13 cellular contexts compared by ENCODE assay signal in the genomic region with DNA sequence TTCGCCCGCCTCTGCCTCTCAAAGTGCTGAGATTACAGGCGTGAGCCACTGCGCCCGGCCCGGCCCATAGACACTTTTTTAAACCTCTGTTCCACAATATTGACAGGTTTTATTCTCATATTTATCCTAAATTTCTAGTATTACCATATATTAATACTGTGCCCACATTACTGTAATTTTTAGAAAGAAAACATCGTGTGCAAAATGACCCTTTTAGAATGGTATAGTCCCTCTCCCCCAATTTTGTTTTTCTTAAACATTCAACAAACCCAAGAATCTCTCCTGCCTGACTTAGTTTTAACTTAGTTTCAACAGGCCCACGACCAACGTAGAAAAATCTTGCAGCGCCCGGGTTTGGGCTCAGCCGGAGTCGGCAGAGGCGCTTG. TPM values are rescaled to one million over a fixed set of nuclear protein-coding genes. Genes with fewer than 3 reads are reported as not detected.
DNase-seq lines count a peak whose midpoint lies in the region; ATAC-seq and TF ChIP-seq lines count a peak whose summit lies in the region.
"Had no signal": no experiment of that assay in that cellular context is flagged by ENCODE, and none has a peak within 500 bp of the region (broad histone marks: within the 10 kb centered on the region; RNA-seq: fewer than 3 reads in every experiment).

No MANE protein-coding gene starts in this region.

- H3K36me3 ChIP-seq in BLaER1: no peaks in the 10 kb centered on the region
- H3K36me3 ChIP-seq in MM.1S (replicated peaks; ENCODE audit: insufficient read depth, low read length): no peaks in the 10 kb centered on the region
- H3K36me3 ChIP-seq: adrenal gland, sigmoid colon had no signal

- H3K36me3 Mint-ChIP-seq in central memory CD8-positive, alpha-beta T cell (ENCODE audit: insufficient read depth): no peaks in the 10 kb centered on the region
- no peaks in the 10 kb centered on the region for H3K36me3 Mint-ChIP-seq in nephron progenitor cell (ENCODE audit: low read depth)

- 0 out of 2 replicates have a peak overlapping the region, but pooled peaks have one; percentile 19 for H2AFZ ChIP-seq in MM.1S (ENCODE audit: low read length)

- H3K4me1 Mint-ChIP-seq in central memory CD8-positive, alpha-beta T cell: no peaks in the 10 kb centered on the region
- H3K4me1 Mint-ChIP-seq in nephron progenitor cell: peaks cover 70% of the 10 kb centered on the region

- H3F3A ChIP-seq in MM.1S (ENCODE audit: insufficient read depth, low read length): no peaks in the 10 kb centered on the region

- no peaks in the 10 kb centered on the region for H3K79me2 ChIP-seq in MM.1S (ENCODE audit: low read length)

- no peak overlapping the region for H3K9ac ChIP-seq in BLaER1
- no peak overlapping the region for H3K9ac ChIP-seq in MM.1S (ENCODE audit: low read length)

- H3K4me3 ChIP-seq in BLaER1: 0 out of 2 replicates have a peak overlapping the region, but pooled peaks have one; percentile 35
- H3K4me3 ChIP-seq in MM.1S (ENCODE audit: low read length): no peak overlapping the region
- H3K4me3 ChIP-seq: adrenal gland had no signal

- no peak overlapping the region for H3K27ac Mint-ChIP-seq in central memory CD8-positive, alpha-beta T cell (ENCODE audit: low read depth)
- no peak overlapping the region for H3K27ac Mint-ChIP-seq in nephron progenitor cell

- H3K27ac ChIP-seq in BLaER1 (no peak overlapping the region), MM.1S (ENCODE audit: low read length) (no peak overlapping the region)
- H3K27ac ChIP-seq: adrenal gland, sigmoid colon had no signal

- no peaks in the 10 kb centered on the region for H3K9me3 Mint-ChIP-seq in central memory CD8-positive, alpha-beta T cell
- no peaks in the 10 kb centered on the region for H3K9me3 Mint-ChIP-seq in nephron progenitor cell

- no peaks in the 10 kb centered on the region for H3K9me2 ChIP-seq in MM.1S (replicated peaks; ENCODE audit: insufficient read depth, low read length)

- H3K4me1 ChIP-seq in BLaER1: no peaks in the 10 kb centered on the region
- no peaks in the 10 kb centered on the region for H3K4me1 ChIP-seq in MM.1S (ENCODE audit: low read length)

- H4K20me1 ChIP-seq in BLaER1: peaks cover 58% of the 10 kb centered on the region
- no peaks in the 10 kb centered on the region for H4K20me1 ChIP-seq in MM.1S (ENCODE audit: insufficient read depth, low read length)

- no peak for ATAC-seq in central memory CD8-positive, alpha-beta T cell (replicated peaks; ENCODE audit: extremely low read depth, poor library complexity, severe bottlenecking)

- H3K27me3 Mint-ChIP-seq in central memory CD8-positive, alpha-beta T cell: peaks cover 93% of the 10 kb centered on the region
- H3K27me3 Mint-ChIP-seq in nephron progenitor cell (ENCODE audit: low read depth, poor library complexity): peaks cover 11% of the 10 kb centered on the region

- H3K4me3 Mint-ChIP-seq in central memory CD8-positive, alpha-beta T cell: peak overlapping the region; percentile 20
- peak overlapping the region; percentile 78 for H3K4me3 Mint-ChIP-seq in nephron progenitor cell

- H3K27me3 ChIP-seq in BLaER1 (peaks cover 100% of the 10 kb centered on the region), MM.1S (replicated peaks; ENCODE audit: insufficient read depth, low read length) (no peaks in the 10 kb centered on the region)

- DNase-seq in MM.1S: no peak
- DNase-seq in central memory CD8-positive, alpha-beta T cell (ENCODE audit: low spot score in 2 of 2): no peak
- no peak for DNase-seq in nephron progenitor cell
- no peak for DNase-seq in hypothalamus (lab: John Stamatoyannopoulos, UW)
- DNase-seq in AG08395 (ENCODE audit: low spot score): no peak
- DNase-seq in cerebellum (ENCODE audit: low spot score): no peak
- no peak for DNase-seq in NCI-H1092 treated with DMSO at 0.1 percent for 48 hours (lab: John Stamatoyannopoulos, UW)
- DNase-seq: DMS 273 treated with DMSO at 0.1 percent for 48 hours, NCI-H1048, sigmoid colon had no signal

- no peak overlapping the region for H3K4me2 ChIP-seq in BLaER1
- peak overlapping the region; percentile 13; the same call in 1 of the 2 replicates for H3K4me2 ChIP-seq in MM.1S (ENCODE audit: low read depth, low read length)

- H3K9me3 ChIP-seq in BLaER1: no peaks in the 10 kb centered on the region
- H3K9me3 ChIP-seq in MM.1S (replicated peaks; ENCODE audit: insufficient read depth, low read length): no peaks in the 10 kb centered on the region
- H3K9me3 ChIP-seq: adrenal gland, sigmoid colon had no signal

- TF ChIP-seq CTCF in MM.1S (IDR thresholded peaks at IDR 0.05; ENCODE audit: low read length) (no peak), nephron progenitor cell (IDR thresholded peaks at IDR 0.05) (no peak)

RNA-seq across cellular contexts. Expression of a gene that starts 9.1 kb away (rescaled TPM):
- total RNA-seq in cerebellum: not detected
- total RNA-seq: esophagus mucosa, sigmoid colon had no signal

RNA-seq across cellular contexts. Expression of a gene that starts 28.5 kb away (rescaled TPM):
- not detected for total RNA-seq in cerebellum
- total RNA-seq: adrenal gland, esophagus mucosa, sigmoid colon had no signal

RNA-seq across cellular contexts. Expression of a gene that starts 40.2 kb away (rescaled TPM):
- total RNA-seq in cerebellum: not detected
- total RNA-seq: adrenal gland, esophagus mucosa, sigmoid colon had no signal
